9 cellular contexts compared by ENCODE assay signal in genomic region chr5:78591972-78592700, GRCh38. TPM values are rescaled to one million over a fixed set of nuclear protein-coding genes. Genes with fewer than 3 reads are reported as not detected.
A peak's percentile ranks its signal among the peaks of the same experiment; 100 is the strongest.
DNase-seq lines count a peak whose midpoint lies in the region; ATAC-seq and TF ChIP-seq lines count a peak whose summit lies in the region.
"Had no signal": no experiment of that assay in that cellular context is flagged by ENCODE, and none has a peak within 500 bp of the region (broad histone marks: within the 10 kb centered on the region; RNA-seq: fewer than 3 reads in every experiment).

No MANE protein-coding gene starts in this region.

- H3K9me3 ChIP-seq in gastroesophageal sphincter, result no peaks in the 10 kb centered on the region

- H3K27ac ChIP-seq in foreskin keratinocyte, result peak overlapping the region; percentile 83
- peak overlapping the region in 2 of 4 donors; percentile 17 to 20 for H3K27ac ChIP-seq in gastroesophageal sphincter

- H3K4me3 ChIP-seq in gastroesophageal sphincter, result no peak overlapping the region

- no peaks in the 10 kb centered on the region for H3K36me3 ChIP-seq in gastroesophageal sphincter

- no peak for TF ChIP-seq CTCF in foreskin keratinocyte (conservative IDR thresholded peaks at IDR 0.05)
- TF ChIP-seq CTCF in gastroesophageal sphincter (IDR thresholded peaks at IDR 0.05), result no peak
- no peak for TF ChIP-seq CTCF in omental fat pad (IDR thresholded peaks at IDR 0.05)

- TF ChIP-seq EP300 in gastroesophageal sphincter (IDR thresholded peaks at IDR 0.05), result no peak

- no peak for TF ChIP-seq POLR2A in gastroesophageal sphincter (IDR thresholded peaks at IDR 0.05)

- DNase-seq in ELR (ENCODE audit: low read depth) (peak; percentile 40), foreskin keratinocyte (no peak), omental fat pad (ENCODE audit: low spot score) (no peak)
- no peak for DNase-seq in activated T-cell treated with anti-CD3 and anti-CD28 coated beads, Interleukin-2, amount 50 U/mL, for 48 hours
- DNase-seq: effector memory CD4-positive, alpha-beta T cell had no signal

- ATAC-seq in GM21529 (IDR thresholded peaks at IDR 0.05; ENCODE audit: unreplicated experiment) (peak; percentile 86), HG03565 (IDR thresholded peaks at IDR 0.05; ENCODE audit: unreplicated experiment) (peak; percentile 63), foreskin keratinocyte (no peak), gastroesophageal sphincter (no peak), omental fat pad (ENCODE audit: low FRiP score) (no peak), HG02970 (IDR thresholded peaks at IDR 0.05; ENCODE audit: low FRiP score, unreplicated experiment) (no peak)

- H3K27me3 ChIP-seq in foreskin keratinocyte (no peaks in the 10 kb centered on the region), gastroesophageal sphincter (no peaks in the 10 kb centered on the region)

- WGBS in gastroesophageal sphincter (ENCODE audit: low coverage in 1 of 2), 2 donors, result 57 to 82% methylated on average over 6 to 8 of the region's 9 CpGs

- H3K4me1 ChIP-seq in foreskin keratinocyte, result peaks cover 26% of the 10 kb centered on the region
- peaks cover 26 to 86% (median 44%) of the 10 kb centered on the region in 3 donors for H3K4me1 ChIP-seq in gastroesophageal sphincter

RNA-seq across cellular contexts. Expression of gene LHFPL2, which starts 56.4 kb away (rescaled TPM):
- total RNA-seq in foreskin keratinocyte, result 18.9 and 22.5 TPM in 2 replicates
- polyA plus RNA-seq in foreskin keratinocyte, result 6.6 and 6.9 TPM in 2 replicates
- 10 to 100 TPM; 14.9 to 44.2 (median 39.3) TPM for total RNA-seq in gastroesophageal sphincter
- total RNA-seq in omental fat pad, result 100 to 1,000 TPM in 1 of 4 donors, 10 to 100 TPM in 3; 37.1 to 146 (median 45.9) TPM

Comparison
In these comparisons a context has a peak if more than half of its experiments do, and no peak if none do; other contexts are left out.
1. ATAC-seq: peak in GM21529 (single experiment) and HG03565 (single experiment); none in foreskin keratinocyte (single experiment), gastroesophageal sphincter (single experiment), omental fat pad (single experiment) and HG02970 (single experiment).